ENCODE assay signal across 12 cellular contexts in genomic region chr18:57898506-57899124, GRCh38.
DNase-seq lines count a peak whose midpoint lies in the region; ATAC-seq and TF ChIP-seq lines count a peak whose summit lies in the region.
"Had no signal": no experiment of that assay in that cellular context is flagged by ENCODE, and none has a peak within 500 bp of the region (broad histone marks: within the 10 kb centered on the region; RNA-seq: fewer than 3 reads in every experiment).

No MANE protein-coding gene starts in this region.

- H3K4me1 ChIP-seq in GM23248 (ENCODE audit: insufficient read depth) (peaks cover 15% of the 10 kb centered on the region), gastrocnemius medialis (no peaks in the 10 kb centered on the region)
- H3K4me1 ChIP-seq: Caco-2 had no signal

- TF ChIP-seq POLR2A in gastrocnemius medialis (IDR thresholded peaks at IDR 0.05), result no peak

- H3K9me3 ChIP-seq in GM23248 (ENCODE audit: low read depth) (no peaks in the 10 kb centered on the region), gastrocnemius medialis (no peaks in the 10 kb centered on the region)
- H3K9me3 ChIP-seq: Caco-2 had no signal

- intact Hi-C loops in gastrocnemius medialis (cut with DNase I; ENCODE audit: low total_unique reads), result no loop called here

- no peaks in the 10 kb centered on the region for H3K27me3 ChIP-seq in GM23248 (replicated peaks; ENCODE audit: insufficient read depth)
- H3K27me3 ChIP-seq in gastrocnemius medialis, result no peaks in the 10 kb centered on the region

- peak; percentile 72 for DNase-seq in A172 (ENCODE audit: low spot score)
- peak; percentile 87 for DNase-seq in GM23248
- DNase-seq in NCI-H2171 treated with DMSO at 0.1 percent for 48 hours (lab: John Stamatoyannopoulos, UW), result peak; percentile 75
- peak; percentile 46 to 79 for DNase-seq in cardiac fibroblast (ENCODE audit: low read depth in 2 of 2)
- no peak for DNase-seq in GM20000 (ENCODE audit: low spot score)
- no peak for DNase-seq in gastrocnemius medialis
- DNase-seq in activated CD4-positive, alpha-beta T cell treated with anti-CD3 and anti-CD28 coated beads, Interleukin-2, amount 50 U/mL, for 4 hours, result no peak
- DNase-seq: Caco-2 had no signal

- WGBS in GM23248 (ENCODE audit: low coverage in 1 of 2, low lambda C conversion rate in 2 of 2, missing lambda C conversion rate in 2 of 2), 2 experiments, result 2 to 14% methylated on average over 4 of the region's 4 CpGs

- ATAC-seq in GM18858 (IDR thresholded peaks at IDR 0.05; ENCODE audit: unreplicated experiment) (no peak), gastrocnemius medialis (no peak)
- ATAC-seq: left lobe of liver, WTC11 had no signal

- H3K9me2 ChIP-seq in GM23248 (ENCODE audit: insufficient read depth), result no peaks in the 10 kb centered on the region

- H3K36me3 ChIP-seq in GM23248 (ENCODE audit: low read depth) (no peaks in the 10 kb centered on the region), gastrocnemius medialis (no peaks in the 10 kb centered on the region)

- TF ChIP-seq CTCF in cardiac fibroblast (IDR thresholded peaks at IDR 0.05; ENCODE audit: low read depth, low read length) (no peak), GM20000 (IDR thresholded peaks at IDR 0.05; ENCODE audit: extremely low read depth, missing control alignments) (no peak), gastrocnemius medialis (IDR thresholded peaks at IDR 0.05 in 4 of 5, conservative IDR thresholded peaks at IDR 0.05 in 1 of 5) (no peak)

- H3K4me3 ChIP-seq in GM23248 (no peak overlapping the region), cardiac fibroblast (replicated peaks in 1 of 2; ENCODE audit: low read depth in 2 of 2, low read length in 2 of 2) (no peak overlapping the region), gastrocnemius medialis (no peak overlapping the region)

- no peak overlapping the region for H2AFZ ChIP-seq in GM23248

- peak overlapping the region; percentile 45 for H3K4me2 ChIP-seq in GM23248 (ENCODE audit: unreplicated experiment)

- H3K27ac ChIP-seq in GM23248 (peak overlapping the region; percentile 39), gastrocnemius medialis (no peak overlapping the region)
- H3K27ac ChIP-seq: HL-60 had no signal

- no peaks in the 10 kb centered on the region for H3K79me2 ChIP-seq in GM23248 (ENCODE audit: insufficient read depth)

- no peak overlapping the region for H3K9ac ChIP-seq in GM23248

- H3F3A ChIP-seq in GM23248 (ENCODE audit: insufficient read depth), result peaks cover 20% of the 10 kb centered on the region

- no peaks in the 10 kb centered on the region for H4K20me1 ChIP-seq in GM23248 (ENCODE audit: insufficient read depth)

- in situ Hi-C loops in GM23248 (cut with MboI), result loop anchor here (10.0 kb wide), 1 partner anchor 216 kb away; no protein-coding TSS in a partner anchor
- in situ Hi-C loops in gastrocnemius medialis (cut with MboI; ENCODE audit: low sequenced_read_pairs in 4 of 4), result loop anchor here in 1 of 4 donors (25.0 kb wide), 1 partner anchor 214 kb away; no protein-coding TSS in a partner anchor

Comparison
In these comparisons a context has a peak if more than half of its experiments do, and no peak if none do; other contexts are left out.
1. DNase-seq: peak in A172 (single experiment), GM23248 (single experiment), NCI-H2171 treated with DMSO at 0.1 percent for 48 hours (single experiment) and cardiac fibroblast (2 of 2); none in GM20000 (single experiment), gastrocnemius medialis (0 of 2) and activated CD4-positive, alpha-beta T cell treated with anti-CD3 and anti-CD28 coated beads, Interleukin-2, amount 50 U/mL, for 4 hours (0 of 2).